Comparison of ENCODE assay signal across 10 cellular contexts in genomic region chr15:39651295-39651694, GRCh38.
"Had no signal": no experiment of that assay in that cellular context is flagged by ENCODE, and none has a peak within 500 bp of the region (broad histone marks: within the 10 kb centered on the region; RNA-seq: fewer than 3 reads in every experiment).

No MANE protein-coding gene starts in this region.

- FAIRE-seq: H1, H54, HepG2 had no signal

- ATAC-seq: GM23338, HepG2 had no signal

- H2AFZ ChIP-seq: GM23338 had no signal

- H3K9ac ChIP-seq: KMS-11 had no signal

- H3K27ac ChIP-seq: HL-60, KMS-11 had no signal

- H3K4me2 ChIP-seq: GM23338, KMS-11 had no signal

- DNase-seq: H9, HCEC 1CT, IMR-90, KBM-7 had no signal

- H3K4me3 ChIP-seq: GM23338 had no signal
